8 cellular contexts compared by ENCODE assay signal in genomic region chr11:119316017-119316728, GRCh38. TPM values are rescaled to one million over a fixed set of nuclear protein-coding genes. Genes with fewer than 3 reads are reported as not detected.
DNase-seq lines count a peak whose midpoint lies in the region; ATAC-seq and TF ChIP-seq lines count a peak whose summit lies in the region.

No MANE protein-coding gene starts in this region.

- 4% methylated on average over 11 of the region's 46 CpGs for WGBS in mammary epithelial cell (ENCODE audit: low coverage, missing lambda C conversion rate)

- H3K27ac ChIP-seq in mammary epithelial cell (ENCODE audit: insufficient read depth, low read depth, low read length) (no peak overlapping the region), left lung (peak overlapping the region; percentile 69 to 73), subcutaneous abdominal adipose tissue (ENCODE audit: low read depth, low read length) (peak overlapping the region; percentile 95)

- intact Hi-C loops in mammary epithelial cell (cut with micrococcal nuclease), result loop anchor here (5.0 kb wide), 1 partner anchor 404 kb away; no protein-coding TSS in a partner anchor
- intact Hi-C loops in left lung (cut with DNase I), result no loop called here

- no peaks in the 10 kb centered on the region for H3K79me2 ChIP-seq in mammary epithelial cell (ENCODE audit: insufficient read depth, low read length)

- H3K4me1 ChIP-seq in mammary epithelial cell (ENCODE audit: insufficient read depth, low read length), result peaks cover 67% of the 10 kb centered on the region
- peaks cover 20 to 63% of the 10 kb centered on the region in 2 donors for H3K4me1 ChIP-seq in left lung
- peaks cover 13 to 95% (median 79%) of the 10 kb centered on the region in 5 donors for H3K4me1 ChIP-seq in subcutaneous abdominal adipose tissue (ENCODE audit: control insufficient read depth in 5 of 5, insufficient read depth in 5 of 5, low read length in 5 of 5)

- no peaks in the 10 kb centered on the region for H4K20me1 ChIP-seq in mammary epithelial cell (ENCODE audit: insufficient read depth, low read length)

- peak overlapping the region; percentile 71 for H2AFZ ChIP-seq in mammary epithelial cell (ENCODE audit: low read depth, low read length)

- TF ChIP-seq CTCF in mammary epithelial cell (conservative IDR thresholded peaks at IDR 0.05 in 1 of 2, IDR thresholded peaks at IDR 0.05 in 1 of 2; ENCODE audit: extremely low read depth in 1 of 2, insufficient read depth in 1 of 2, low read depth in 1 of 2, low read length in 2 of 2) (no peak), left lung (IDR thresholded peaks at IDR 0.05) (no peak)

- BruUV-seq in mammary epithelial cell (replicated peaks; lab: Mats Ljungman, UMichigan), result no TSS peak

- no peaks in the 10 kb centered on the region for H3K9me3 ChIP-seq in mammary epithelial cell (replicated peaks; ENCODE audit: insufficient read depth, low read length)
- H3K9me3 ChIP-seq in left lung, result no peaks in the 10 kb centered on the region
- H3K9me3 ChIP-seq in subcutaneous abdominal adipose tissue (ENCODE audit: control insufficient read depth in 5 of 5, low read length in 5 of 5), result no peaks in the 10 kb centered on the region

- in situ Hi-C loops in mammary epithelial cell (cut with MboI; ENCODE audit: low sequenced_read_pairs in 2 of 2), result no loop called here

- ATAC-seq in left lung (peak; percentile 2), HG03342 (IDR thresholded peaks at IDR 0.05; ENCODE audit: unreplicated experiment) (no peak)

- peak overlapping the region; percentile 96 for H3K4me2 ChIP-seq in mammary epithelial cell (ENCODE audit: insufficient read depth, low read depth, low read length)

- H3K27me3 ChIP-seq in mammary epithelial cell (ENCODE audit: insufficient read depth, low read length), result no peaks in the 10 kb centered on the region
- peaks cover 26 to 74% of the 10 kb centered on the region in 2 donors for H3K27me3 ChIP-seq in left lung
- H3K27me3 ChIP-seq in subcutaneous abdominal adipose tissue (ENCODE audit: control insufficient read depth in 5 of 5, insufficient read depth in 4 of 5, low read length in 5 of 5), result peaks cover 0 to 10% (median 6%) of the 10 kb centered on the region in 5 donors

- peak overlapping the region; percentile 3; the same call in 1 of the 2 replicates for H3K4me3 ChIP-seq in GM08714 (ENCODE audit: low read length)
- peak overlapping the region; percentile 37 to 52 (median 48) for H3K4me3 ChIP-seq in mammary epithelial cell (replicated peaks in 1 of 3; ENCODE audit: insufficient read depth in 1 of 3, low read depth in 2 of 3, low read length in 3 of 3)
- H3K4me3 ChIP-seq in left lung, result peak overlapping the region; percentile 36 to 45
- H3K4me3 ChIP-seq in subcutaneous abdominal adipose tissue (ENCODE audit: low read depth in 1 of 5, low read length in 5 of 5), result peak overlapping the region; percentile 74 to 93 (median 82)

- H3K9ac ChIP-seq in mammary epithelial cell (ENCODE audit: insufficient read depth, low read length) (peak overlapping the region; percentile 29), subcutaneous abdominal adipose tissue (ENCODE audit: low read length in 5 of 5) (peak overlapping the region; percentile 80 to 91 (median 87))

- dilution Hi-C loops in mammary epithelial cell (cut with HindIII; ENCODE audit: low sequenced_read_pairs), result no loop called here

- CTCF ChIA-PET in mammary epithelial cell (lab: Charles Lee; ENCODE audit: low non-redundant PET), result interaction anchor here (0.6 kb wide), 1 partner anchor 52 kb away, joined by 5 read pairs; no protein-coding TSS in a partner anchor

- DNase-seq in NCI-H2171 (lab: John Stamatoyannopoulos, UW) (peak; percentile 45), mammary epithelial cell (peak; percentile 45), left lung (peak in 1 of 2 donors; percentile 76), NCI-H187 (lab: John Stamatoyannopoulos, UW) (no peak), GOT3 (lab: John Stamatoyannopoulos, UW) (no peak)

- no peaks in the 10 kb centered on the region for H3K36me3 ChIP-seq in mammary epithelial cell (ENCODE audit: insufficient read depth, low read length)
- H3K36me3 ChIP-seq in left lung, result peaks cover 0 to 8% of the 10 kb centered on the region in 2 donors
- peaks cover 3 to 38% (median 32%) of the 10 kb centered on the region in 5 donors for H3K36me3 ChIP-seq in subcutaneous abdominal adipose tissue (ENCODE audit: control insufficient read depth in 5 of 5, insufficient read depth in 5 of 5, low read length in 5 of 5)

RNA-seq across cellular contexts. Expression of gene MCAM, which starts 0.8 kb away (rescaled TPM):
- total RNA-seq in mammary epithelial cell, result 100 to 1,000 TPM in 1 of 2 donors, 10 to 100 TPM in 1; 47.2 to 409 TPM
- polyA plus RNA-seq in mammary epithelial cell, result 75.0 TPM
- polyA minus RNA-seq in mammary epithelial cell, result 36.1 TPM
- 10 to 100 TPM; 59.5 to 87.5 TPM for total RNA-seq in left lung

RNA-seq across cellular contexts. Expression of gene RNF26, which starts 18.2 kb away (rescaled TPM):
- total RNA-seq in mammary epithelial cell (10 to 100 TPM in 1 of 2 donors, 1 to 10 TPM in 1; 3.7 to 34.4 TPM), left lung (10 to 100 TPM; 22.0 to 28.3 TPM)
- polyA plus RNA-seq in mammary epithelial cell, result 39.1 TPM
- polyA minus RNA-seq in mammary epithelial cell, result 66.6 TPM

RNA-seq across cellular contexts. Expression of gene C1QTNF5, which starts 24.5 kb away (rescaled TPM):
- total RNA-seq in mammary epithelial cell (under 1 TPM in 1 of 2 donors, not detected in 1; 0.50 TPM), left lung (10 to 100 TPM; 20.0 to 33.3 TPM)
- 0.07 TPM for polyA plus RNA-seq in mammary epithelial cell
- polyA minus RNA-seq in mammary epithelial cell, result not detected

RNA-seq across cellular contexts. Expression of gene MFRP, which starts 30.3 kb away (rescaled TPM):
- total RNA-seq in mammary epithelial cell (not detected), left lung (not detected)
- not detected for polyA plus RNA-seq in mammary epithelial cell
- polyA minus RNA-seq in mammary epithelial cell, result not detected

Comparison
In these comparisons a context has a peak if more than half of its experiments do, and no peak if none do; other contexts are left out.
1. H3K4me3 ChIP-seq: peak in every context shown above with its lines; median percentile 82 in subcutaneous abdominal adipose tissue; 48 in mammary epithelial cell; 40 in left lung; 3 in GM08714.
2. DNase-seq: peak in NCI-H2171 (single experiment) and mammary epithelial cell (single experiment); none in NCI-H187 (0 of 2) and GOT3 (single experiment).
3. RNA of gene C1QTNF5, which starts 24.5 kb away (total RNA-seq): 20.0 to 33.3 TPM in left lung; 0.50 TPM in mammary epithelial cell; every median in the first group is over 10 times any median in the second.